23 cellular contexts compared by ENCODE assay signal in the genomic region with DNA sequence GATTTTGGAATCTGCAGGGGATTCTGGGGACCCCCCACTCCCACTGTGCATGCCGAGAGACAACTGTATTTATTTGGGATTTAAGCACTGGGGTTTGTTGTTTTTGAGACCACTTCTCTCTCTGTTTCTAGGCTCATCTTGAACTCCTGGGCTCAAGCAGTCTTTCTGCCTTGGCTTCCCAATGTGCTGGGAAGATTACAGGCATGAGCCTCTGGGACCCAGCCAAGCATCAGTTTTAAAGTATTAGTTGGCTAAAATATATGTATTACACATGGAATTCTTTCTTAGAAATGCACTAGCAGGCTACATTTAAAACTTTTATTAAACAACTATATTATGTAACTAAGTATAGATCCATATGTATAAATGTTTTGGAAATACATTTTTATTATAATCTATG.
"Had no signal": no experiment of that assay in that cellular context is flagged by ENCODE, and none has a peak within 500 bp of the region (broad histone marks: within the 10 kb centered on the region; RNA-seq: fewer than 3 reads in every experiment).

No MANE protein-coding gene starts in this region.

- ATAC-seq: gastrocnemius medialis; left ventricle myocardium superior; stimulated activated memory B cell treated with anti-CD40 and anti-IgM and Interleukin-4, amounts not matched to agents 10 μg/mL and 1 μg/mL and 100 μg/mL, for 72 hours had no signal

- H3K9me3 Mint-ChIP-seq: activated B cell treated with CpG ODN at 0.5 μM for 24 hours; activated naive CD4-positive, alpha-beta T cell treated with anti-CD3 and anti-CD28 coated beads, Interleukin-2, amount 10 ng/mL, durations not matched to agents 7 days and 5 days; dendritic cell treated with granulocyte-macrophage colony-stimulating factor and Interleukin-4, amounts not matched to agents 40 ng/mL and 50 ng/mL, for 4 days; neural crest cell; stimulated activated memory B cell treated with anti-CD40 and anti-IgM and Interleukin-4, amounts not matched to agents 10 μg/mL and 1 μg/mL and 100 μg/mL, for 72 hours had no signal

- H3K27me3 ChIP-seq: cardiac muscle cell, gastrocnemius medialis, sigmoid colon, stomach, suprapubic skin, tibial nerve had no signal

- H3K4me1 ChIP-seq: gastrocnemius medialis had no signal

- H3K4me3 ChIP-seq: cardiac muscle cell, gastrocnemius medialis, sigmoid colon, smooth muscle cell, stomach, suprapubic skin, tibial nerve had no signal

- H3K27ac ChIP-seq: cardiac muscle cell, gastrocnemius medialis, sigmoid colon, stomach, suprapubic skin, tibial nerve had no signal

- H3K27ac Mint-ChIP-seq: activated B cell treated with CpG ODN at 0.5 μM for 24 hours; activated naive CD4-positive, alpha-beta T cell treated with anti-CD3 and anti-CD28 coated beads, Interleukin-2, amount 10 ng/mL, durations not matched to agents 7 days and 5 days; dendritic cell treated with granulocyte-macrophage colony-stimulating factor and Interleukin-4, amounts not matched to agents 40 ng/mL and 50 ng/mL, for 4 days; stimulated activated memory B cell treated with anti-CD40 and anti-IgM and Interleukin-4, amounts not matched to agents 10 μg/mL and 1 μg/mL and 100 μg/mL, for 72 hours had no signal

- H3K4me2 ChIP-seq: smooth muscle cell had no signal

- H3K9me3 ChIP-seq: gastrocnemius medialis, sigmoid colon, stomach, suprapubic skin, tibial nerve had no signal

- DNase-seq: activated B cell treated with CpG ODN at 0.5 μM for 24 hours; activated CD4-positive, alpha-beta T cell treated with anti-CD3 and anti-CD28 coated beads for 4 hours; activated CD4-positive, alpha-beta T cell treated with anti-CD3 and anti-CD28 coated beads, Interleukin-2, amount 50 U/mL, for 48 hours; activated CD8-positive, alpha-beta memory T cell treated with anti-CD3 and anti-CD28 coated beads, Interleukin-2, amount 50 U/mL, for 48 hours; activated naive CD4-positive, alpha-beta T cell treated with anti-CD3 and anti-CD28 coated beads, Interleukin-2, amount 10 ng/mL, durations not matched to agents 7 days and 5 days; activated T-cell treated with anti-CD3 and anti-CD28 coated beads, Interleukin-2, amount 50 U/mL, for 48 hours; effector CD4-positive, alpha-beta T cell; gastrocnemius medialis; hypothalamus; left ventricle myocardium superior; mammary epithelial cell; midbrain; sigmoid colon; stimulated activated CD4-positive, alpha-beta T cell treated with anti-CD3 and anti-CD28 coated beads, Interleukin-15, amount 100 ng/mL, for 24 hours; stomach; T1000 had no signal

- H3K4me3 Mint-ChIP-seq: activated B cell treated with CpG ODN at 0.5 μM for 24 hours; activated naive CD4-positive, alpha-beta T cell treated with anti-CD3 and anti-CD28 coated beads, Interleukin-2, amount 10 ng/mL, durations not matched to agents 7 days and 5 days; dendritic cell treated with granulocyte-macrophage colony-stimulating factor and Interleukin-4, amounts not matched to agents 40 ng/mL and 50 ng/mL, for 4 days; neural crest cell; stimulated activated memory B cell treated with anti-CD40 and anti-IgM and Interleukin-4, amounts not matched to agents 10 μg/mL and 1 μg/mL and 100 μg/mL, for 72 hours had no signal

- H3K27me3 Mint-ChIP-seq: activated B cell treated with CpG ODN at 0.5 μM for 24 hours; activated naive CD4-positive, alpha-beta T cell treated with anti-CD3 and anti-CD28 coated beads, Interleukin-2, amount 10 ng/mL, durations not matched to agents 7 days and 5 days; dendritic cell treated with granulocyte-macrophage colony-stimulating factor and Interleukin-4, amounts not matched to agents 40 ng/mL and 50 ng/mL, for 4 days; stimulated activated memory B cell treated with anti-CD40 and anti-IgM and Interleukin-4, amounts not matched to agents 10 μg/mL and 1 μg/mL and 100 μg/mL, for 72 hours had no signal

- H3K4me1 Mint-ChIP-seq: activated B cell treated with CpG ODN at 0.5 μM for 24 hours; neural crest cell; stimulated activated memory B cell treated with anti-CD40 and anti-IgM and Interleukin-4, amounts not matched to agents 10 μg/mL and 1 μg/mL and 100 μg/mL, for 72 hours had no signal
